In genomic region chr19:32224371-32225244, GRCh38 we compare ENCODE assay signal across 8 cellular contexts.
A peak's percentile ranks its signal among the peaks of the same experiment; 100 is the strongest.
DNase-seq lines count a peak whose midpoint lies in the region; TF ChIP-seq lines count a peak whose summit lies in the region.

No MANE protein-coding gene starts in this region.

- H3K27ac Mint-ChIP-seq in activated T-helper 1 cell treated with anti-CD3 and anti-CD28 coated beads, Interleukin-12 subunit alpha, Interleukin-12 subunit beta, Interleukin-2, Interleukin-4 antibody, amounts not matched to agents 30 ng/mL and 10 ng/mL and 1 ng/mL, durations not matched to agents 14 hours and 24 hours and 36 hours, result no peak overlapping the region

- H3K4me3 Mint-ChIP-seq in activated T-helper 1 cell treated with anti-CD3 and anti-CD28 coated beads, Interleukin-12 subunit alpha, Interleukin-12 subunit beta, Interleukin-2, Interleukin-4 antibody, amounts not matched to agents 30 ng/mL and 10 ng/mL and 1 ng/mL, durations not matched to agents 14 hours and 24 hours and 36 hours, result peak overlapping the region; percentile 71

- H2AFZ ChIP-seq in OCI-LY1 (ENCODE audit: low read length), result no peak overlapping the region

- H3K4me1 ChIP-seq in HEK293 (ENCODE audit: control insufficient read depth, insufficient read depth, low read length) (peaks cover 10% of the 10 kb centered on the region), OCI-LY1 (ENCODE audit: insufficient read depth, low read length, severe bottlenecking) (no peaks in the 10 kb centered on the region), neutrophil (ENCODE audit: control insufficient read depth in 1 of 2, insufficient read depth in 1 of 2, low read depth in 1 of 2, low read length in 1 of 2) (peaks cover 0 to 4% of the 10 kb centered on the region in 2 experiments), testis (no peaks in the 10 kb centered on the region)

- no peaks in the 10 kb centered on the region for H3F3A ChIP-seq in OCI-LY1 (ENCODE audit: insufficient read depth, low read length)

- H3K9me2 ChIP-seq in OCI-LY1 (ENCODE audit: low read depth, low read length), result no peaks in the 10 kb centered on the region

- H3K9ac ChIP-seq in OCI-LY1 (ENCODE audit: low read length), result no peak overlapping the region

- H3K27ac ChIP-seq in HEK293 (ENCODE audit: extremely low read depth, low read depth, low read length) (no peak overlapping the region), OCI-LY1 (ENCODE audit: low read depth, low read length, poor library complexity, severe bottlenecking) (no peak overlapping the region), neutrophil (no peak overlapping the region), testis (no peak overlapping the region)

- H3K9me3 ChIP-seq in HEK293 (ENCODE audit: control insufficient read depth, insufficient read depth, low read depth, low read length) (no peaks in the 10 kb centered on the region), OCI-LY1 (ENCODE audit: low read length) (no peaks in the 10 kb centered on the region), neutrophil (no peaks in the 10 kb centered on the region), testis (no peaks in the 10 kb centered on the region)

- WGBS in testis, 2 donors, result 6 to 13% methylated on average over 35 to 51 of the region's 51 CpGs

- POLR2A ChIA-PET in HEK293 (lab: Yijun Ruan, JAX), result no interaction called here

- H3K27me3 Mint-ChIP-seq in activated T-helper 1 cell treated with anti-CD3 and anti-CD28 coated beads, Interleukin-12 subunit alpha, Interleukin-12 subunit beta, Interleukin-2, Interleukin-4 antibody, amounts not matched to agents 30 ng/mL and 10 ng/mL and 1 ng/mL, durations not matched to agents 14 hours and 24 hours and 36 hours (ENCODE audit: insufficient read depth), result peaks cover 29% of the 10 kb centered on the region

- no peaks in the 10 kb centered on the region for H3K9me3 Mint-ChIP-seq in activated T-helper 1 cell treated with anti-CD3 and anti-CD28 coated beads, Interleukin-12 subunit alpha, Interleukin-12 subunit beta, Interleukin-2, Interleukin-4 antibody, amounts not matched to agents 30 ng/mL and 10 ng/mL and 1 ng/mL, durations not matched to agents 14 hours and 24 hours and 36 hours

- DNase-seq in EL (peak; percentile 30), fibroblast of villous mesenchyme (ENCODE audit: low read depth) (peak; percentile 37), testis (peak; percentile 69), NCI-H1436 (lab: John Stamatoyannopoulos, UW) (no peak)
- DNase-seq in activated T-helper 1 cell treated with anti-CD3 and anti-CD28 coated beads, Interleukin-12 subunit alpha, Interleukin-12 subunit beta, Interleukin-2, Interleukin-4 antibody, amounts not matched to agents 30 ng/mL and 10 ng/mL and 1 ng/mL, durations not matched to agents 14 hours and 24 hours and 36 hours (ENCODE audit: low spot score), result peak; percentile 28

- CTCF ChIA-PET in HEK293 (lab: Yijun Ruan, JAX), result interaction anchor here (0.5 to 4.0 kb wide), 131 partner anchors 9 to 1558 kb away, joined by 3 to 49 read pairs (median 4); no protein-coding TSS in a partner anchor

- H3K4me1 Mint-ChIP-seq in activated T-helper 1 cell treated with anti-CD3 and anti-CD28 coated beads, Interleukin-12 subunit alpha, Interleukin-12 subunit beta, Interleukin-2, Interleukin-4 antibody, amounts not matched to agents 30 ng/mL and 10 ng/mL and 1 ng/mL, durations not matched to agents 14 hours and 24 hours and 36 hours (ENCODE audit: low read depth), result peaks cover 7% of the 10 kb centered on the region

- no peak overlapping the region for H3K4me3 ChIP-seq in HEK293 (ENCODE audit: low read depth, low read length)
- no peak overlapping the region for H3K4me3 ChIP-seq in OCI-LY1 (ENCODE audit: low read depth, low read length, poor library complexity, severe bottlenecking)
- peak overlapping the region; percentile 29 for H3K4me3 ChIP-seq in fibroblast of villous mesenchyme (ENCODE audit: low read depth, low read length)
- no peak overlapping the region for H3K4me3 ChIP-seq in neutrophil (ENCODE audit: low read depth in 1 of 2, low read length in 1 of 2)
- peak overlapping the region; percentile 26 to 56 for H3K4me3 ChIP-seq in testis

- TF ChIP-seq CTCF in HEK293 (tag by site-specific recombination; IDR thresholded peaks at IDR 0.05), result peak; percentile 97
- TF ChIP-seq CTCF in OCI-LY1 (IDR thresholded peaks at IDR 0.05; ENCODE audit: low read length), result peak; percentile 96
- peak; percentile 96 for TF ChIP-seq CTCF in fibroblast of villous mesenchyme (IDR thresholded peaks at IDR 0.05; ENCODE audit: insufficient read depth, low read depth, low read length)
- TF ChIP-seq CTCF in neutrophil (IDR thresholded peaks at IDR 0.05), result peak; percentile 96
- TF ChIP-seq CTCF in testis (IDR thresholded peaks at IDR 0.05), result peak; percentile 92 to 99 (median 97)

- no peak for TF ChIP-seq POLR2A in testis (IDR thresholded peaks at IDR 0.05)

- H3K27me3 ChIP-seq in OCI-LY1 (ENCODE audit: insufficient read depth, low read length) (no peaks in the 10 kb centered on the region), neutrophil (peaks cover 64% of the 10 kb centered on the region), testis (no peaks in the 10 kb centered on the region)

- H3K79me2 ChIP-seq in OCI-LY1 (ENCODE audit: insufficient read depth, low read length), result no peaks in the 10 kb centered on the region

- no peak overlapping the region for H3K4me2 ChIP-seq in OCI-LY1 (ENCODE audit: low read length)

- no peaks in the 10 kb centered on the region for H4K20me1 ChIP-seq in OCI-LY1 (ENCODE audit: insufficient read depth, low read length)

- intact Hi-C loops in activated T-helper 1 cell treated with anti-CD3 and anti-CD28 coated beads, Interleukin-12 subunit alpha, Interleukin-12 subunit beta, Interleukin-2, Interleukin-4 antibody, amounts not matched to agents 30 ng/mL and 10 ng/mL and 1 ng/mL, durations not matched to agents 14 hours and 24 hours and 36 hours (cut with micrococcal nuclease), result loop anchor here (1.0 to 10.0 kb wide), 3 partner anchors 1542 to 2000 kb away; no protein-coding TSS in a partner anchor
- intact Hi-C loops in testis (cut with DNase I; ENCODE audit: low total_unique reads), result loop anchor here (5.0 kb wide), 1 partner anchor 1537 kb away; no protein-coding TSS in a partner anchor

- H3K36me3 ChIP-seq in HEK293 (ENCODE audit: control insufficient read depth in 2 of 2, insufficient read depth in 1 of 2, low read length in 2 of 2) (peaks cover 0 to 3% of the 10 kb centered on the region in 2 experiments; a peak in 1 of 3 replicates), OCI-LY1 (ENCODE audit: insufficient read depth, low read length) (no peaks in the 10 kb centered on the region), neutrophil (no peaks in the 10 kb centered on the region), testis (ENCODE audit: low read depth, missing control alignments) (no peaks in the 10 kb centered on the region)

- no peaks in the 10 kb centered on the region for H3K36me3 Mint-ChIP-seq in activated T-helper 1 cell treated with anti-CD3 and anti-CD28 coated beads, Interleukin-12 subunit alpha, Interleukin-12 subunit beta, Interleukin-2, Interleukin-4 antibody, amounts not matched to agents 30 ng/mL and 10 ng/mL and 1 ng/mL, durations not matched to agents 14 hours and 24 hours and 36 hours (ENCODE audit: low read depth)

TF ChIP-seq in HEK293, 187 proteins besides CTCF, POLR2A, EP300 and RAD21 (continues in another document):
- 0 out of 2 replicates have a peak, but pooled peaks have one; percentile 36 for TF ChIP-seq ZBTB21 (tag by site-specific recombination; IDR thresholded peaks at IDR 0.05)
- TF ChIP-seq ZNF513 (tag by site-specific recombination; IDR thresholded peaks at IDR 0.05), result no peak
- TF ChIP-seq ZNF112 (tag by site-specific recombination; IDR thresholded peaks at IDR 0.05), result no peak
- TF ChIP-seq ZNF571 (tag by site-specific recombination; IDR thresholded peaks at IDR 0.05), result no peak
- no peak for TF ChIP-seq ZNF791 (tag by site-specific recombination; IDR thresholded peaks at IDR 0.05)
- 0 out of 2 replicates have a peak, but pooled peaks have one; percentile 36 for TF ChIP-seq ZNF174 (tag by site-specific recombination; IDR thresholded peaks at IDR 0.05)
- TF ChIP-seq ZNF677 (tag by site-specific recombination; IDR thresholded peaks at IDR 0.05), result no peak
- no peak for TF ChIP-seq TSHZ1 (tag by site-specific recombination; IDR thresholded peaks at IDR 0.05; ENCODE audit: borderline replicate concordance)
- peak; percentile 74 for TF ChIP-seq ZNF654 (tag by site-specific recombination; IDR thresholded peaks at IDR 0.05; ENCODE audit: low read depth)

Comparison
In these comparisons a context has a peak if more than half of its experiments do, and no peak if none do; other contexts are left out.
1. H3K4me3 ChIP-seq: peak in fibroblast of villous mesenchyme (single experiment) and testis (2 of 2); none in HEK293 (single experiment), OCI-LY1 (single experiment) and neutrophil (0 of 2).
2. Peak in every context shown above with its lines, with median percentiles within 50 percentile points of each other: CTCF ChIP-seq.